In the genomic region with DNA sequence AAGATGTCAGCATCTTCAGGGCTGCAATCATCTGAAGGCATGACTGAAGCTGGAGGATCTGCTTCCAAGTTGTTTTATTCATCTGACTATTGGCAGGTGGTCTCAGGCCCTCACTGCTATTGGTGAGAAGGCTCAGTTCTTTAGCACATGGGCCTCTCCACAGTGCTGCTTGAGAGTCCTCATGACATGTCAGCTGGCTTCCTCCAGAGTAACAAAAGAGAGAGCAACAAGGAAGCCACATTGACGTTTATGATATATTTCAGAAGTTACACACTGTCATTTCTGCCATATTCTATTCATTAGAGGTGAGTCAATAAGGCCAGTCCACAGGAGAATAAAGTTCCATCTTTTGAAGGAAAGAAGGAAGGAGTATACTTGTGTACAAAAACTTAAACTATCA, we compare ENCODE assay signal across 33 cellular contexts. TPM values are rescaled to one million over a fixed set of nuclear protein-coding genes. Genes with fewer than 3 reads are reported as not detected.
"Had no signal": no experiment of that assay in that cellular context is flagged by ENCODE, and none has a peak within 500 bp of the region (broad histone marks: within the 10 kb centered on the region; RNA-seq: fewer than 3 reads in every experiment).

No MANE protein-coding gene starts in this region.

- H3K4me3 ChIP-seq: body of pancreas, breast epithelium, SJCRH30, SK-N-MC had no signal

- H3K36me3 ChIP-seq: breast epithelium, SJCRH30 had no signal

- H3K27ac Mint-ChIP-seq: activated CD4-positive, alpha-beta memory T cell treated with anti-CD3 and anti-CD28 coated beads for 36 hours; activated naive CD8-positive, alpha-beta T cell; activated T-helper 2 cell treated with anti-CD3 and anti-CD28 coated beads, Interferon-gamma antibody, Interleukin-2, Interleukin-4, amounts not matched to agents 10 μg/mL and 5 μg/mL and 100 μg/mL, durations not matched to agents 14 hours and 24 hours and 36 hours; T-helper 1 cell treated with Interleukin-12 subunit alpha and Interleukin-12 subunit beta and Interleukin-4 antibody, amounts not matched to agents 30 μg/mL and 1 μg/mL, for 36 hours; T-helper 2 cell treated with Interferon-gamma antibody and Interleukin-4, amounts not matched to agents 5 μg/mL and 100 μg/mL, for 36 hours had no signal

- H3K9me3 ChIP-seq: body of pancreas, breast epithelium, SJCRH30 had no signal

- H3K27me3 Mint-ChIP-seq: activated naive CD8-positive, alpha-beta T cell had no signal

- H3K4me3 Mint-ChIP-seq: activated CD4-positive, alpha-beta memory T cell treated with anti-CD3 and anti-CD28 coated beads for 36 hours; activated naive CD8-positive, alpha-beta T cell; activated T-cell treated with anti-CD3 and anti-CD28 coated beads, Interleukin-2, amount 50 U/mL, for 4 hours; T-helper 1 cell treated with Interleukin-12 subunit alpha and Interleukin-12 subunit beta and Interleukin-4 antibody, amounts not matched to agents 30 μg/mL and 1 μg/mL, for 36 hours; T-helper 2 cell treated with Interferon-gamma antibody and Interleukin-4, amounts not matched to agents 5 μg/mL and 100 μg/mL, for 36 hours had no signal

- H3K9me3 Mint-ChIP-seq: activated T-helper 2 cell treated with anti-CD3 and anti-CD28 coated beads, Interferon-gamma antibody, Interleukin-2, Interleukin-4, amounts not matched to agents 10 μg/mL and 5 μg/mL and 100 μg/mL, durations not matched to agents 14 hours and 24 hours and 36 hours; T-helper 2 cell treated with Interferon-gamma antibody and Interleukin-4, amounts not matched to agents 5 μg/mL and 100 μg/mL, for 36 hours had no signal

- H3K4me1 ChIP-seq: body of pancreas, breast epithelium, SJCRH30 had no signal

- DNase-seq: activated CD4-positive, alpha-beta memory T cell treated with anti-CD3 and anti-CD28 coated beads for 36 hours; activated CD4-positive, alpha-beta T cell treated with anti-CD3 and anti-CD28 coated beads, Interleukin-2, amount 50 U/mL, for 1 hour; activated gamma-delta T cell; activated naive CD4-positive, alpha-beta T cell treated with Interleukin-2 at 50 U/mL for 16 hours; activated T-cell treated with anti-CD3 and anti-CD28 coated beads for 4 hours; activated T-cell treated with anti-CD3 and anti-CD28 coated beads, Interleukin-2, amount 50 U/mL, for 4 hours; body of pancreas; KG1; MM.1S; MV-4-11; NCI-H1092; NCI-H1436 treated with DMSO at 0.1 percent for 48 hours; NCI-H1694 treated with DMSO at 0.1 percent for 48 hours; NCI-H2029; NCI-H2171 treated with DMSO at 0.1 percent for 48 hours; NCI-H2227 treated with DMSO at 0.1 percent for 48 hours; NCI-H446; NCI-H510A treated with DMSO at 0.1 percent for 48 hours; NCI-H526 treated with DMSO at 0.1 percent for 48 hours; NCI-H774; SHP77; SJCRH30 had no signal

- H3K27me3 ChIP-seq: body of pancreas, breast epithelium, SJCRH30 had no signal

- H3K27ac ChIP-seq: body of pancreas, breast epithelium, SJCRH30, SK-N-MC had no signal

- ATAC-seq: activated T-cell treated with anti-CD3 and anti-CD28 coated beads, Interleukin-2, amount 50 U/mL, for 4 hours; body of pancreas; Panc1 had no signal

- FAIRE-seq: astrocyte, TTC549 had no signal

RNA-seq across cellular contexts. Expression of gene SIGLEC15, which starts 7.9 kb away (rescaled TPM):
- total RNA-seq: activated CD4-positive, alpha-beta memory T cell treated with anti-CD3 and anti-CD28 coated beads for 36 hours; activated CD8-positive, alpha-beta memory T cell treated with anti-CD3 and anti-CD28 coated beads for 36 hours; activated T-cell treated with anti-CD3 and anti-CD28 coated beads, Interleukin-2, amount 50 U/mL, for 4 hours; activated T-helper 2 cell treated with anti-CD3 and anti-CD28 coated beads, Interferon-gamma antibody, Interleukin-2, Interleukin-4, amounts not matched to agents 10 μg/mL and 5 μg/mL and 100 μg/mL, durations not matched to agents 14 hours and 24 hours and 36 hours; cardiac septum had no signal
